Comparison of ENCODE assay signal across 22 cellular contexts in the genomic region with DNA sequence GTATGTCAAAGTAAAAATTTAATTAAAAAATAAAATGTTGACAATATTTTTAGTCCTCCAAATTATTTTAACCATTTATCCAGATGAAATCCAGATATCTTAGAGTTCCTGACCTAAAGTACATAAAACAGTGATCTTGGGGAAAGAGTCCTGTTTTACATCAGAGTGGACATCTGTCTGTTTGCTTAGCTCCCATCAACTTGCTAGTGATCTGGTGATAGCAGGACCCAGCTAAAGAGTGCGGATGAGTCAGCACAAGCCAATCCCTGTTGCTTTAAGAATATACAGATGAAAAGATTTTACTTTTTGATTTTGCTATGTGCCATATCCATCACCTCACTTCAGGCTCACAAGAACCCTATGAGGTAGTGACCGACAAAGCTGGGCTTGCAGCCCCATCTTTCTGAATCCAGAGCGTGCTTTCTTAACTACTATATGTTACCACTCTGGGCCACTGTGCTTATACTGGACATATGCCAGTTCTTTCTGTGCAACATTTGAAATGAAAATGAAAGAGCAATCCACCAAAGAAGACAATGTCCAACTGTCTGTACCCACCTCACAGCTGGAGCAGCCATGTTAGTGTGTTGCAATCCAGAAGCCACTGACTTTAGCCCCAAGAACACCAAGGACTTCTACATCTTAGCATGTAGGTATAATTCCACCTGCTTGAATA.
DNase-seq lines count a peak whose midpoint lies in the region; ATAC-seq and TF ChIP-seq lines count a peak whose summit lies in the region.
"Had no signal": no experiment of that assay in that cellular context is flagged by ENCODE, and none has a peak within 500 bp of the region (broad histone marks: within the 10 kb centered on the region; RNA-seq: fewer than 3 reads in every experiment).

No MANE protein-coding gene starts in this region.

- TF ChIP-seq CTCF in GM23338 (conservative IDR thresholded peaks at IDR 0.05; ENCODE audit: low read depth in 2 of 2) (no peak), nephron progenitor cell (IDR thresholded peaks at IDR 0.05) (no peak)

- no peak overlapping the region for H2BK15ac ChIP-seq in mesenchymal stem cell (ENCODE audit: low read depth, poor library complexity, severe bottlenecking)

- no peaks in the 10 kb centered on the region for H3K27me3 Mint-ChIP-seq in GM23338 (ENCODE audit: insufficient read depth, low read depth, poor library complexity)
- H3K27me3 Mint-ChIP-seq in nephron progenitor cell (ENCODE audit: low read depth, poor library complexity), result no peaks in the 10 kb centered on the region
- H3K27me3 Mint-ChIP-seq: activated B cell treated with CpG ODN at 0.5 μM for 24 hours; activated CD4-positive, alpha-beta memory T cell treated with anti-CD3 and anti-CD28 coated beads, Interleukin-2, amount 10 ng/mL, durations not matched to agents 7 days and 5 days; T-cell had no signal

- H3K36me3 ChIP-seq in GM23338 (ENCODE audit: insufficient read depth) (no peaks in the 10 kb centered on the region), adipocyte (ENCODE audit: control insufficient read depth, insufficient read depth, low read length, severe bottlenecking) (no peaks in the 10 kb centered on the region), mesenchymal stem cell (ENCODE audit: control insufficient read depth in 1 of 2, insufficient read depth in 2 of 2, low read depth in 1 of 2, low read length in 2 of 2) (no peaks in the 10 kb centered on the region)
- H3K36me3 ChIP-seq: BLaER1, prostate gland, suprapubic skin had no signal

- H3K9me2 ChIP-seq in GM23338 (ENCODE audit: insufficient read depth), result peaks cover 3% of the 10 kb centered on the region; the same call in 1 of the 2 replicates

- no peak overlapping the region for H4K8ac ChIP-seq in mesenchymal stem cell (ENCODE audit: low read length)

- DNase-seq in GM23338 (ENCODE audit: low spot score) (no peak), NCI-H69 (lab: John Stamatoyannopoulos, UW) (peak; percentile 75), adipocyte (ENCODE audit: low read depth) (peak; percentile 27), mesenchymal stem cell (peak; percentile 54), nephron progenitor cell (no peak), left ventricle myocardium superior (no peak)
- DNase-seq: activated B cell treated with CpG ODN at 0.5 μM for 24 hours; activated CD4-positive, alpha-beta memory T cell treated with anti-CD3 and anti-CD28 coated beads, Interleukin-2, amount 10 ng/mL, durations not matched to agents 7 days and 5 days; activated naive CD4-positive, alpha-beta T cell treated with anti-CD3 and anti-CD28 coated beads, Interleukin-2, amount 50 U/mL, for 16 hours; activated T-cell treated with anti-CD3 and anti-CD28 coated beads, Interleukin-2, amount 50 U/mL, for 1 hour; cortex of kidney; left colon; NCI-H1105; NCI-H2171; NCI-H82; small intestine; T-cell had no signal

- H3K9me3 Mint-ChIP-seq in GM23338 (no peaks in the 10 kb centered on the region), nephron progenitor cell (peaks cover 50% of the 10 kb centered on the region)
- H3K9me3 Mint-ChIP-seq: activated CD4-positive, alpha-beta memory T cell treated with anti-CD3 and anti-CD28 coated beads, Interleukin-2, amount 10 ng/mL, durations not matched to agents 7 days and 5 days had no signal

- no peaks in the 10 kb centered on the region for H3F3A ChIP-seq in GM23338 (replicated peaks; ENCODE audit: low read depth)

- H3K9ac ChIP-seq in adipocyte (ENCODE audit: low read length) (no peak overlapping the region), mesenchymal stem cell (ENCODE audit: low read length) (no peak overlapping the region)
- H3K9ac ChIP-seq: BLaER1 had no signal

- peak overlapping the region; percentile 33 to 57 for H3K18ac ChIP-seq in mesenchymal stem cell (ENCODE audit: low read depth in 1 of 2, low read length in 2 of 2)

- H3K79me1 ChIP-seq in mesenchymal stem cell (replicated peaks; ENCODE audit: low read length, poor library complexity, severe bottlenecking), result no peaks in the 10 kb centered on the region

- WGBS in mesenchymal stem cell, result 79% methylated on average over 2 of the region's 3 CpGs

- no peak overlapping the region for H3K23ac ChIP-seq in mesenchymal stem cell (ENCODE audit: low read length in 2 of 2)

- no peaks in the 10 kb centered on the region for H3K79me2 ChIP-seq in GM23338 (replicated peaks; ENCODE audit: insufficient read depth)

- peaks cover 14% of the 10 kb centered on the region for H3K9me3 ChIP-seq in adipocyte (ENCODE audit: control insufficient read depth, low read length)
- peaks cover 18% of the 10 kb centered on the region for H3K9me3 ChIP-seq in mesenchymal stem cell (ENCODE audit: control insufficient read depth, low read length)
- H3K9me3 ChIP-seq: BLaER1, prostate gland had no signal

- intact Hi-C loops in left ventricle myocardium superior (cut with micrococcal nuclease), result no loop called here

- H3K4me3 ChIP-seq in GM23338 (no peak overlapping the region), adipocyte (ENCODE audit: low read length) (no peak overlapping the region), mesenchymal stem cell (ENCODE audit: insufficient read depth in 1 of 2, low read depth in 1 of 2, low read length in 2 of 2) (no peak overlapping the region)
- H3K4me3 ChIP-seq: BLaER1, prostate gland, suprapubic skin had no signal

- H2BK120ac ChIP-seq in mesenchymal stem cell (ENCODE audit: low read depth, low read length), result no peak overlapping the region

- no peaks in the 10 kb centered on the region for H4K20me1 ChIP-seq in GM23338 (replicated peaks; ENCODE audit: insufficient read depth)
- H4K20me1 ChIP-seq: BLaER1 had no signal

- no peak overlapping the region for H3K14ac ChIP-seq in mesenchymal stem cell (ENCODE audit: low read length in 2 of 2)

- no peak overlapping the region for H3K4me2 ChIP-seq in GM23338
- H3K4me2 ChIP-seq in mesenchymal stem cell (ENCODE audit: low read length, poor library complexity, severe bottlenecking), result no peak overlapping the region
- H3K4me2 ChIP-seq: BLaER1 had no signal

- no peak overlapping the region for H2BK5ac ChIP-seq in mesenchymal stem cell (ENCODE audit: low read depth, low read length, poor library complexity, severe bottlenecking)

- H2AK5ac ChIP-seq in mesenchymal stem cell (ENCODE audit: low read length, severe bottlenecking), result no peak overlapping the region

- ATAC-seq in GM23338, result no peak
- ATAC-seq in GM21825 (IDR thresholded peaks at IDR 0.05; ENCODE audit: unreplicated experiment), result no peak
- ATAC-seq in left ventricle myocardium superior, result no peak
- ATAC-seq: left colon, T-cell had no signal

- H3K4me1 ChIP-seq in GM23338 (ENCODE audit: insufficient read depth) (no peaks in the 10 kb centered on the region), adipocyte (ENCODE audit: control insufficient read depth, insufficient read depth, low read length) (no peaks in the 10 kb centered on the region), mesenchymal stem cell (ENCODE audit: control insufficient read depth, insufficient read depth, low read depth, low read length) (no peaks in the 10 kb centered on the region)
- H3K4me1 ChIP-seq: BLaER1, prostate gland, suprapubic skin had no signal

- H3K27ac ChIP-seq in GM23338 (ENCODE audit: low read depth) (no peak overlapping the region), mesenchymal stem cell (ENCODE audit: low read length, poor library complexity, severe bottlenecking) (no peak overlapping the region)
- H3K27ac ChIP-seq: BLaER1, prostate gland, suprapubic skin had no signal

- H2BK12ac ChIP-seq in mesenchymal stem cell (ENCODE audit: low read length in 2 of 2), result peak overlapping the region in 1 of 2 experiments; percentile 31

- H3K27me3 ChIP-seq in GM23338 (ENCODE audit: insufficient read depth), result no peaks in the 10 kb centered on the region
- no peaks in the 10 kb centered on the region for H3K27me3 ChIP-seq in adipocyte (replicated peaks; ENCODE audit: control insufficient read depth, insufficient read depth, low read length)
- no peaks in the 10 kb centered on the region for H3K27me3 ChIP-seq in mesenchymal stem cell (ENCODE audit: control insufficient read depth in 1 of 2, insufficient read depth in 1 of 2, low read length in 2 of 2)
- H3K27me3 ChIP-seq: BLaER1, suprapubic skin had no signal

- no peak overlapping the region for H3K27ac Mint-ChIP-seq in GM23338
- no peak overlapping the region for H3K27ac Mint-ChIP-seq in nephron progenitor cell
- H3K27ac Mint-ChIP-seq: activated B cell treated with CpG ODN at 0.5 μM for 24 hours; activated CD4-positive, alpha-beta memory T cell treated with anti-CD3 and anti-CD28 coated beads, Interleukin-2, amount 10 ng/mL, durations not matched to agents 7 days and 5 days had no signal

- H3K4me3 Mint-ChIP-seq in GM23338 (no peak overlapping the region), nephron progenitor cell (no peak overlapping the region)
- H3K4me3 Mint-ChIP-seq: activated B cell treated with CpG ODN at 0.5 μM for 24 hours; activated CD4-positive, alpha-beta memory T cell treated with anti-CD3 and anti-CD28 coated beads, Interleukin-2, amount 10 ng/mL, durations not matched to agents 7 days and 5 days; neural crest cell; T-cell had no signal

- H3K4ac ChIP-seq in mesenchymal stem cell (ENCODE audit: low read depth in 1 of 2, low read length in 2 of 2), result no peak overlapping the region

- no peak overlapping the region for H4K91ac ChIP-seq in mesenchymal stem cell (ENCODE audit: low read length)

- H2AFZ ChIP-seq in GM23338 (0 out of 2 replicates have a peak overlapping the region, but pooled peaks have one; percentile 25), mesenchymal stem cell (ENCODE audit: low read depth, low read length) (no peak overlapping the region)

- no peaks in the 10 kb centered on the region for H3K36me3 Mint-ChIP-seq in GM23338 (ENCODE audit: low read depth)
- peaks cover 4% of the 10 kb centered on the region for H3K36me3 Mint-ChIP-seq in nephron progenitor cell (ENCODE audit: low read depth)

- H3K4me1 Mint-ChIP-seq in GM23338 (no peaks in the 10 kb centered on the region), nephron progenitor cell (no peaks in the 10 kb centered on the region)
- H3K4me1 Mint-ChIP-seq: activated B cell treated with CpG ODN at 0.5 μM for 24 hours; activated CD4-positive, alpha-beta memory T cell treated with anti-CD3 and anti-CD28 coated beads, Interleukin-2, amount 10 ng/mL, durations not matched to agents 7 days and 5 days; neural crest cell had no signal

TF ChIP-seq in GM23338, 12 proteins besides CTCF, POLR2A, EP300 and RAD21 (continues in another document):
- no peak for TF ChIP-seq CREB1 (CRISPR knock-in tag; IDR thresholded peaks at IDR 0.05; ENCODE audit: low read depth)

Comparison
In these comparisons a context has a peak if more than half of its experiments do, and no peak if none do; other contexts are left out.
1. DNase-seq: peak in NCI-H69 (single experiment), adipocyte (single experiment) and mesenchymal stem cell (single experiment); none in GM23338 (single experiment), nephron progenitor cell (single experiment) and left ventricle myocardium superior (single experiment).